In genomic region chr3:186849392-186849975, GRCh38 we compare ENCODE assay signal across 10 cellular contexts. TPM values are rescaled to one million over a fixed set of nuclear protein-coding genes. Genes with fewer than 3 reads are reported as not detected.
DNase-seq lines count a peak whose midpoint lies in the region; ATAC-seq, FAIRE-seq and TF ChIP-seq lines count a peak whose summit lies in the region.
"Had no signal": no experiment of that assay in that cellular context is flagged by ENCODE, and none has a peak within 500 bp of the region (broad histone marks: within the 10 kb centered on the region; RNA-seq: fewer than 3 reads in every experiment).

No MANE protein-coding gene starts in this region.

- DNase-seq in ACHN, result peak; percentile 50
- peak; percentile 42 for DNase-seq in GM12864 (ENCODE audit: low read depth)
- DNase-seq in NT2/D1 (ENCODE audit: low read depth, low spot score), result peak; percentile 25
- DNase-seq in endodermal cell, result peak; percentile 31
- DNase-seq in pancreas, result no peak
- DNase-seq in activated CD8-positive, alpha-beta memory T cell treated with anti-CD3 and anti-CD28 coated beads, Interleukin-2, amount 50 U/mL, for 48 hours, result no peak
- DNase-seq in foreskin melanocyte, result no peak

- H3K9me3 Mint-ChIP-seq in endodermal cell, result no peaks in the 10 kb centered on the region

- H3K27ac ChIP-seq in endodermal cell (ENCODE audit: low read depth, low read length), result no peak overlapping the region
- H3K27ac ChIP-seq in pancreas, result no peak overlapping the region

- no peaks in the 10 kb centered on the region for H3K36me3 Mint-ChIP-seq in endodermal cell (ENCODE audit: low read depth)

- no peak overlapping the region for H3K4me3 Mint-ChIP-seq in endodermal cell

- H3K9me3 ChIP-seq in NT2/D1 (ENCODE audit: insufficient read depth, low read length), result no peaks in the 10 kb centered on the region
- no peaks in the 10 kb centered on the region for H3K9me3 ChIP-seq in endodermal cell (ENCODE audit: control insufficient read depth, low read length)
- no peaks in the 10 kb centered on the region for H3K9me3 ChIP-seq in pancreas
- H3K9me3 ChIP-seq: HAP-1 had no signal

- H3K4me1 ChIP-seq in NT2/D1 (ENCODE audit: insufficient read depth, insufficient read length) (no peaks in the 10 kb centered on the region), endodermal cell (ENCODE audit: control insufficient read depth, insufficient read depth, low read length) (no peaks in the 10 kb centered on the region), pancreas (no peaks in the 10 kb centered on the region)

- H3K36me3 ChIP-seq in NT2/D1 (ENCODE audit: insufficient read depth, insufficient read length, low read length) (no peaks in the 10 kb centered on the region), endodermal cell (ENCODE audit: control insufficient read depth, insufficient read depth, low read length) (no peaks in the 10 kb centered on the region), pancreas (no peaks in the 10 kb centered on the region)
- H3K36me3 ChIP-seq: HAP-1 had no signal

- peaks cover 9% of the 10 kb centered on the region for H3K27me3 Mint-ChIP-seq in endodermal cell (ENCODE audit: insufficient read depth)

- peaks cover 2% of the 10 kb centered on the region for H3K4me1 Mint-ChIP-seq in endodermal cell

- TF ChIP-seq CTCF in GM12864 (IDR thresholded peaks at IDR 0.05; ENCODE audit: low read depth, low read length, missing control alignments), result peak; percentile 42
- peak; percentile 71 for TF ChIP-seq CTCF in endodermal cell (conservative IDR thresholded peaks at IDR 0.05)
- peak in 1 of 4 donors; percentile 36 for TF ChIP-seq CTCF in pancreas (IDR thresholded peaks at IDR 0.05)

- no peak overlapping the region for H3K27ac Mint-ChIP-seq in endodermal cell

- intact Hi-C loops in pancreas (cut with DNase I), result loop anchor here in 1 of 3 donors (5.0 kb wide), 1 partner anchor 318 kb away; no protein-coding TSS in a partner anchor

- H3K4me3 ChIP-seq in GM12864 (ENCODE audit: low read depth, low read length) (no peak overlapping the region), NT2/D1 (ENCODE audit: insufficient read length, low read depth) (no peak overlapping the region), endodermal cell (ENCODE audit: low read length) (no peak overlapping the region), pancreas (no peak overlapping the region)
- H3K4me3 ChIP-seq: HAP-1 had no signal

- in situ Hi-C loops in ACHN (cut with HindIII; ENCODE audit: low pct_ligation_motif_present, low pct_unique_long_range_greater_than_20kb, low sequenced_read_pairs), result no loop called here

- no peak for FAIRE-seq in pancreas (lab: Jason Lieb, UNC)

- H3K9ac ChIP-seq in NT2/D1 (ENCODE audit: insufficient read length, low read depth), result no peak overlapping the region
- H3K9ac ChIP-seq in endodermal cell (ENCODE audit: extremely low read depth, low read length, poor library complexity, severe bottlenecking), result no peak overlapping the region

- H3K27me3 ChIP-seq in NT2/D1 (ENCODE audit: insufficient read depth, insufficient read length), result no peaks in the 10 kb centered on the region
- H3K27me3 ChIP-seq in endodermal cell (ENCODE audit: control insufficient read depth, insufficient read depth, low read length, poor library complexity, severe bottlenecking), result no peaks in the 10 kb centered on the region
- H3K27me3 ChIP-seq in pancreas, result no peaks in the 10 kb centered on the region

- WGBS in endodermal cell (ENCODE audit: insufficient coverage in 1 of 2, insufficient read length in 1 of 2), 2 experiments, result 0% methylated on average over 1 of the region's 1 CpG
- 0 to 2% methylated on average over 1 of the region's 1 CpG for WGBS in pancreas, 2 donors

- peak; percentile 87 for ATAC-seq in HG03354 (IDR thresholded peaks at IDR 0.05; ENCODE audit: poor library complexity, severe bottlenecking, unreplicated experiment)
- ATAC-seq in pancreas, result peak in 3 of 4 donors; percentile 43 to 64 (median 56)

RNA-seq across cellular contexts. Expression of gene ADIPOQ, which starts 7.0 kb away (rescaled TPM):
- total RNA-seq in endodermal cell, result not detected
- not detected for polyA plus RNA-seq in endodermal cell (2013, experiment 1 of 2)
- polyA plus RNA-seq in endodermal cell (2013, experiment 2 of 2), result not detected
- 10 to 100 TPM in 1 of 6 donors, 1 to 10 TPM in 2, under 1 TPM in 3; 0.03 to 15.1 (median 0.72) TPM for total RNA-seq in pancreas
- polyA plus RNA-seq in pancreas, result 1 to 10 TPM in 1 of 2 donors, under 1 TPM in 1; 0.28 to 3.8 TPM
- total RNA-seq: temporal lobe had no signal

RNA-seq across cellular contexts. Expression of gene RFC4, which starts 43.2 kb away (rescaled TPM):
- 100 to 1,000 TPM in 1 of 2 donors, 10 to 100 TPM in 1; 57.6 to 111 TPM for total RNA-seq in endodermal cell
- 105 TPM for polyA plus RNA-seq in endodermal cell (2013, experiment 1 of 2)
- 92.0 TPM for polyA plus RNA-seq in endodermal cell (2013, experiment 2 of 2)
- total RNA-seq in pancreas, result 10 to 100 TPM in 1 of 6 donors, 1 to 10 TPM in 5; 5.1 to 11.5 (median 8.0) TPM
- polyA plus RNA-seq in pancreas, result 10 to 100 TPM in 1 of 2 donors, 1 to 10 TPM in 1; 7.0 to 10.9 TPM

Comparison
In these comparisons a context has a peak if more than half of its experiments do, and no peak if none do; other contexts are left out.
1. DNase-seq: peak in ACHN (single experiment), GM12864 (single experiment), NT2/D1 (single experiment) and endodermal cell (single experiment); none in pancreas (0 of 6), activated CD8-positive, alpha-beta memory T cell treated with anti-CD3 and anti-CD28 coated beads, Interleukin-2, amount 50 U/mL, for 48 hours (single experiment) and foreskin melanocyte (single experiment).
2. RNA of gene RFC4, which starts 43.2 kb away (total RNA-seq): 57.6 to 111 TPM in endodermal cell; 5.1 to 11.5 TPM in pancreas; every median in the first group is over 4 times any median in the second.